Comparison of ENCODE assay signal across 10 cellular contexts in the genomic region with DNA sequence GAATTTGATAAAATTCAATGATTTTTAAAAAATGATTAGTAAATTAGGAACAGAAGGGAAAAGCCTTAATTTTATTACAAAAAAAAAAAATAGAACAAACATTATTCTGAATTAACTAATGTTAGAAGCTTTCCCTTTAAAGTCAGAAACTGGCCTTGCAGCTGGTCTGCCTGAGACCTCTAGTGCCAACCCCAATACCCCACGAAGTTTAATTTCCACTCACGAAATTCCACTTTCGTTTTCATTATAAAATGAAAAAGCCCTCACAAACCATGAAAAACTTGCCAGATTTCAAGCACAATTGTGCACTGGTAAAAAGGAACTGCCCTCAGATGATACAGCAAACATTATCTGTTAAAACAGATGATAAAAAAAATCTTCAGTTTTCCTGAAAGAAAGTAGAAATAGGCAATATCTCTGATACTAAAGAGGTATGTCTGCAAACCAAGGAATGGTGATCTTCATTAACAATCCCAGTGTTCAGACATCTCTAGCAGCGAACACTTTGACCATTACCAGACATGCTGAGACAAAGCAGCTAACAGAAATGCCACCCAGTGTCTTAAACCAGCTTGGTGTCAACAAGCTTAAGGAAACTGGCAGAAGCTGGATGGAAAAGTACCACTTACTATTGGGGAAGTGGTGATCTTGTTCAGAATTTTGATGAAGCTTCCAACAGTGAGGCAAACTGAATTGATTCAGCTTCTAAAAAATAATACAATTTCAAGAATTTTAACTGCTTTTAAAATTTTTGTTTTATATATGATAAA.
A peak's percentile ranks its signal among the peaks of the same experiment; 100 is the strongest.
DNase-seq lines count a peak whose midpoint lies in the region; ATAC-seq and TF ChIP-seq lines count a peak whose summit lies in the region.
"Had no signal": no experiment of that assay in that cellular context is flagged by ENCODE, and none has a peak within 500 bp of the region (broad histone marks: within the 10 kb centered on the region; RNA-seq: fewer than 3 reads in every experiment).

No MANE protein-coding gene starts in this region.

- H3K36me3 Mint-ChIP-seq in activated T-cell treated with anti-CD3 and anti-CD28 coated beads, Interleukin-2, amount 50 U/mL, for 72 hours (ENCODE audit: insufficient read depth in 2 of 2), result no peaks in the 10 kb centered on the region
- 0 out of 2 replicates have a peak, but pooled peaks cover 4% of the 10 kb centered on the region for H3K36me3 Mint-ChIP-seq in WTC11

- no peak for ATAC-seq in activated T-cell treated with anti-CD3 and anti-CD28 coated beads, Interleukin-2, amount 50 U/mL, for 72 hours (replicated peaks in 1 of 2)
- ATAC-seq in WTC11, result no peak
- ATAC-seq: left colon had no signal

- CTCF ChIA-PET in WTC11 (lab: Charles Lee), result interaction anchor here (1.2 kb wide), 1 partner anchor 12 kb away, joined by 3 read pairs; no protein-coding TSS in a partner anchor

- TF ChIP-seq CTCF in WTC11 (IDR thresholded peaks at IDR 0.05) (no peak), thyroid gland (IDR thresholded peaks at IDR 0.05) (no peak), lower leg skin (IDR thresholded peaks at IDR 0.05) (no peak)

- no peak for TF ChIP-seq POLR2A in thyroid gland (IDR thresholded peaks at IDR 0.05)
- TF ChIP-seq POLR2A in lower leg skin (IDR thresholded peaks at IDR 0.05), result no peak

- H3K4me3 Mint-ChIP-seq in activated T-cell treated with anti-CD3 and anti-CD28 coated beads, Interleukin-2, amount 50 U/mL, for 72 hours, result peak overlapping the region; percentile 16 to 65
- no peak overlapping the region for H3K4me3 Mint-ChIP-seq in WTC11

- H3K4me1 ChIP-seq in thyroid gland, result peaks cover 0 to 12% of the 10 kb centered on the region in 2 donors

- no peak for DNase-seq in activated T-cell treated with anti-CD3 and anti-CD28 coated beads, Interleukin-2, amount 50 U/mL, for 72 hours
- DNase-seq in activated T-cell treated with anti-CD3 and anti-CD28 coated beads, Interleukin-2, amount 50 U/mL, for 1 hour, result no peak
- no peak for DNase-seq in WTC11 (ENCODE audit: low spot score)
- peak; percentile 1 to 62 for DNase-seq in hippocampal formation (lab: John Stamatoyannopoulos, UW)
- peak in 1 of 2 donors; percentile 9 for DNase-seq in thyroid gland
- no peak for DNase-seq in lower leg skin (ENCODE audit: low spot score in 2 of 2)
- no peak for DNase-seq in NCI-H2227 treated with DMSO at 0.1 percent for 48 hours (lab: John Stamatoyannopoulos, UW)
- no peak for DNase-seq in occipital lobe (lab: John Stamatoyannopoulos, UW)
- DNase-seq: DMS 273 treated with DMSO at 0.1 percent for 48 hours, left colon had no signal

- no peaks in the 10 kb centered on the region for H3K27me3 Mint-ChIP-seq in activated T-cell treated with anti-CD3 and anti-CD28 coated beads, Interleukin-2, amount 50 U/mL, for 72 hours (ENCODE audit: low read depth)
- no peaks in the 10 kb centered on the region for H3K27me3 Mint-ChIP-seq in WTC11 (ENCODE audit: low read depth)

- peaks cover 13% of the 10 kb centered on the region for H3K4me1 Mint-ChIP-seq in activated T-cell treated with anti-CD3 and anti-CD28 coated beads, Interleukin-2, amount 50 U/mL, for 72 hours (ENCODE audit: low read depth)
- peaks cover 3% of the 10 kb centered on the region; the same call in 1 of the 2 replicates for H3K4me1 Mint-ChIP-seq in WTC11

- no peaks in the 10 kb centered on the region for H3K36me3 ChIP-seq in thyroid gland

- H3K9me3 ChIP-seq in thyroid gland, result no peaks in the 10 kb centered on the region

- POLR2A ChIA-PET in WTC11 (lab: Charles Lee), result no interaction called here

- H3K4me3 ChIP-seq in thyroid gland (replicated peaks in 1 of 3), result no peak overlapping the region
- H3K4me3 ChIP-seq in lower leg skin (ENCODE audit: low read depth, poor library complexity, severe bottlenecking), result no peak overlapping the region

- WGBS in thyroid gland, 2 donors, result 63 to 71% methylated on average over 4 of the region's 4 CpGs
- WGBS in lower leg skin, 2 donors, result 41% methylated on average over 4 of the region's 4 CpGs

- H3K9me3 Mint-ChIP-seq in activated T-cell treated with anti-CD3 and anti-CD28 coated beads, Interleukin-2, amount 50 U/mL, for 72 hours, result no peaks in the 10 kb centered on the region
- no peaks in the 10 kb centered on the region for H3K9me3 Mint-ChIP-seq in WTC11

- H3K27ac Mint-ChIP-seq in activated T-cell treated with anti-CD3 and anti-CD28 coated beads, Interleukin-2, amount 50 U/mL, for 72 hours, result peak overlapping the region; percentile 46
- peak overlapping the region; percentile 68 for H3K27ac Mint-ChIP-seq in WTC11

- intact Hi-C loops in thyroid gland (cut with DNase I) (no loop called here), lower leg skin (cut with DNase I; ENCODE audit: low total_unique reads) (no loop called here)

- no peaks in the 10 kb centered on the region for H3K27me3 ChIP-seq in thyroid gland

- H3K27ac ChIP-seq in thyroid gland, result peak overlapping the region in 2 of 3 donors; percentile 3 to 24

TF ChIP-seq in WTC11, 78 proteins besides CTCF, POLR2A, EP300 and RAD21:
- no peak for TF ChIP-seq OVOL2 (CRISPR knock-in tag; IDR thresholded peaks at IDR 0.05; ENCODE audit: borderline replicate concordance)
- TF ChIP-seq TCF7 (CRISPR knock-in tag; IDR thresholded peaks at IDR 0.05; ENCODE audit: low read depth), result no peak
- no peak for TF ChIP-seq IRF2 (CRISPR knock-in tag; IDR thresholded peaks at IDR 0.05; ENCODE audit: borderline replicate concordance, low read depth)
- no peak for TF ChIP-seq ZNF317 (CRISPR knock-in tag; IDR thresholded peaks at IDR 0.05; ENCODE audit: borderline replicate concordance, low read depth)
- TF ChIP-seq, protein P1, sequence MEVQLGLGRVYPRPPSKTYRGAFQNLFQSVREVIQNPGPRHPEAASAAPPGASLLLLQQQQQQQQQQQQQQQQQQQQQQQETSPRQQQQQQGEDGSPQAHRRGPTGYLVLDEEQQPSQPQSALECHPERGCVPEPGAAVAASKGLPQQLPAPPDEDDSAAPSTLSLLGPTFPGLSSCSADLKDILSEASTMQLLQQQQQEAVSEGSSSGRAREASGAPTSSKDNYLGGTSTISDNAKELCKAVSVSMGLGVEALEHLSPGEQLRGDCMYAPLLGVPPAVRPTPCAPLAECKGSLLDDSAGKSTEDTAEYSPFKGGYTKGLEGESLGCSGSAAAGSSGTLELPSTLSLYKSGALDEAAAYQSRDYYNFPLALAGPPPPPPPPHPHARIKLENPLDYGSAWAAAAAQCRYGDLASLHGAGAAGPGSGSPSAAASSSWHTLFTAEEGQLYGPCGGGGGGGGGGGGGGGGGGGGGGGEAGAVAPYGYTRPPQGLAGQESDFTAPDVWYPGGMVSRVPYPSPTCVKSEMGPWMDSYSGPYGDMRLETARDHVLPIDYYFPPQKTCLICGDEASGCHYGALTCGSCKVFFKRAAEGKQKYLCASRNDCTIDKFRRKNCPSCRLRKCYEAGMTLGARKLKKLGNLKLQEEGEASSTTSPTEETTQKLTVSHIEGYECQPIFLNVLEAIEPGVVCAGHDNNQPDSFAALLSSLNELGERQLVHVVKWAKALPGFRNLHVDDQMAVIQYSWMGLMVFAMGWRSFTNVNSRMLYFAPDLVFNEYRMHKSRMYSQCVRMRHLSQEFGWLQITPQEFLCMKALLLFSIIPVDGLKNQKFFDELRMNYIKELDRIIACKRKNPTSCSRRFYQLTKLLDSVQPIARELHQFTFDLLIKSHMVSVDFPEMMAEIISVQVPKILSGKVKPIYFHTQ (CRISPR knock-in tag; IDR thresholded peaks at IDR 0.05), result no peak

Comparison
In these comparisons a context has a peak if more than half of its experiments do, and no peak if none do; other contexts are left out.
1. DNase-seq: peak in hippocampal formation (2 of 2); none in activated T-cell treated with anti-CD3 and anti-CD28 coated beads, Interleukin-2, amount 50 U/mL, for 72 hours (0 of 2), activated T-cell treated with anti-CD3 and anti-CD28 coated beads, Interleukin-2, amount 50 U/mL, for 1 hour (single experiment), WTC11 (single experiment), lower leg skin (0 of 2), NCI-H2227 treated with DMSO at 0.1 percent for 48 hours (single experiment) and occipital lobe (single experiment).